In the genomic region with DNA sequence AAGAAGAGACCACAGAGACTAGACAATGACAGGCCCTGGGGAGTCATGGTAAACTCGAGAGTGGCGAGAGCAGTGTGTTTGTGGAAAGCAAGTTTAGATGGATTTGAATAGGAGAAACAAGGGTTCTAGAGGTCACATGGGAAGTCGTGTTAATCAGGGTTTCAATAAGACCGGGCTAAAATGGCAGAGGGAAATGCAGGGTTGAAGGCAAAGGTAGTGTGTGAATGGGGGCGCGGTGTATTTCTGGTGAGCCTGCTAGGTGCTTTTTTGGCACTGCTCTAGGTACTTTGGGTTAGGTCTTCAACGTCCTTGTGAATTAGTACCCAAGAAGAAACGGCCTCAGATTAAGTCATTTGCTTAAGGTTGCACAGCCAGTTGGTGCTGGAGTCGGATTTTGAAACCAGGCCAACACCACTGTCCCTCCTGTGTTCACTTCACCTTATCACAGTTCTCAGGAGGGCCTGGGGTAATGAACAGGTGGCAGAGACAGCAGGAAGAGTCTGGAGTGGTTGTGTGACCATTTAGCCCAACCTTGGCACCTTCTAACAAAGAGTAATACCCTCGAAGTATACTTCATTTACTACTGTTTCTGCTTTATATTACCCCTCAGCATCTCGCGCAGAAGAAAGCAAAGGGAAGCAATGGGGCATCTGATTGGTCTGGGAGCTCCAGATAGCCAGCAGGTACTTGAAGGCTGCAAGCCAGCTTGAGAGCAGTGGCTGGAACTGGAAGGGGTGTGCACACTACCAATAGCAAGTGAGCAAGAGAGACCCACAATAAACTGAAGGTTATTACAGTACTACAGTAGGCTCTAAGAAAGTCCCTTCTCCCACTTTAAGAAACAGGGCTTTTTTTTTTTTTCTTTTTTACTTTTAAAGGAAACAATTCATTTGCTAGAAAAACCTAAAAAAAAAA, we compare ENCODE assay signal across 18 cellular contexts. TPM values are rescaled to one million over a fixed set of nuclear protein-coding genes. Genes with fewer than 3 reads are reported as not detected.
DNase-seq lines count a peak whose midpoint lies in the region; ATAC-seq and TF ChIP-seq lines count a peak whose summit lies in the region.
"Had no signal": no experiment of that assay in that cellular context is flagged by ENCODE, and none has a peak within 500 bp of the region (broad histone marks: within the 10 kb centered on the region; RNA-seq: fewer than 3 reads in every experiment).

No MANE protein-coding gene starts in this region.

- no peak for DNase-seq in CD4-positive, alpha-beta memory T cell
- DNase-seq in GM12865 (ENCODE audit: low read depth) (peak; percentile 7), RWPE2 (ENCODE audit: low spot score) (no peak), left lung (no peak), GOT3 (lab: John Stamatoyannopoulos, UW) (no peak), kidney glomerular epithelial cell (lab: John Stamatoyannopoulos, UW) (no peak), mucosa of gallbladder (ENCODE audit: low spot score) (no peak), WERI-Rb-1 (no peak)
- DNase-seq: activated T-cell treated with anti-CD3 and anti-CD28 coated beads for 4 hours, foreskin keratinocyte, kidney, natural killer cell, SHP77 treated with DMSO at 0.1 percent for 48 hours had no signal

- no peaks in the 10 kb centered on the region for H3K9me3 Mint-ChIP-seq in CD4-positive, alpha-beta memory T cell
- H3K9me3 Mint-ChIP-seq: natural killer cell had no signal

- peaks cover 4% of the 10 kb centered on the region for H3K36me3 ChIP-seq in CD4-positive, alpha-beta memory T cell (ENCODE audit: insufficient read depth, low read length)
- H3K36me3 ChIP-seq in RWPE2 (ENCODE audit: low read depth): peaks cover 24% of the 10 kb centered on the region
- H3K36me3 ChIP-seq in left lung: peaks cover 0 to 19% of the 10 kb centered on the region in 2 donors
- H3K36me3 ChIP-seq in WERI-Rb-1: peaks cover 14% of the 10 kb centered on the region

- H3K27ac Mint-ChIP-seq in CD4-positive, alpha-beta memory T cell: peak overlapping the region in 5 of 7 donors; percentile 0 to 72 (median 22)

- POLR2A ChIA-PET in CD4-positive, alpha-beta memory T cell (lab: Charles Lee; ENCODE audit: partially characterized antibody): no interaction called here

- H3K27ac ChIP-seq in CD4-positive, alpha-beta memory T cell (ENCODE audit: low read depth, low read length): no peak overlapping the region
- no peak overlapping the region for H3K27ac ChIP-seq in RWPE2 (ENCODE audit: poor library complexity, severe bottlenecking)
- H3K27ac ChIP-seq in left lung: no peak overlapping the region
- H3K27ac ChIP-seq in WERI-Rb-1: no peak overlapping the region
- H3K27ac ChIP-seq: foreskin keratinocyte, KMS-11, suprapubic skin had no signal

- H3K27me3 Mint-ChIP-seq in CD4-positive, alpha-beta memory T cell: no peaks in the 10 kb centered on the region

- H3K27me3 ChIP-seq in CD4-positive, alpha-beta memory T cell (ENCODE audit: insufficient read depth, low read length): no peaks in the 10 kb centered on the region
- H3K27me3 ChIP-seq in RWPE2 (ENCODE audit: insufficient read depth, poor library complexity, severe bottlenecking) (no peaks in the 10 kb centered on the region), left lung (no peaks in the 10 kb centered on the region), WERI-Rb-1 (ENCODE audit: insufficient read depth, low read depth, severe bottlenecking) (no peaks in the 10 kb centered on the region)
- H3K27me3 ChIP-seq: dorsolateral prefrontal cortex, foreskin keratinocyte, suprapubic skin had no signal

- H3K4me3 ChIP-seq in CD4-positive, alpha-beta memory T cell (ENCODE audit: low read length in 2 of 2): no peak overlapping the region
- H3K4me3 ChIP-seq in GM12865 (ENCODE audit: low read depth, low read length) (no peak overlapping the region), RWPE2 (ENCODE audit: severe bottlenecking) (no peak overlapping the region), left lung (no peak overlapping the region), WERI-Rb-1 (ENCODE audit: low read depth, low read length) (no peak overlapping the region)
- H3K4me3 ChIP-seq: dorsolateral prefrontal cortex, suprapubic skin had no signal

- TF ChIP-seq CTCF in GM12865 (IDR thresholded peaks at IDR 0.05; ENCODE audit: insufficient read depth, low read depth, low read length, missing control alignments) (no peak), RWPE2 (IDR thresholded peaks at IDR 0.05; ENCODE audit: poor library complexity, severe bottlenecking) (no peak), left lung (IDR thresholded peaks at IDR 0.05) (no peak), WERI-Rb-1 (IDR thresholded peaks at IDR 0.05; ENCODE audit: low read depth, low read length) (no peak)

- peaks cover 11 to 18% of the 10 kb centered on the region in 2 donors for H3K36me3 Mint-ChIP-seq in CD4-positive, alpha-beta memory T cell

- H3K4me1 ChIP-seq in CD4-positive, alpha-beta memory T cell (ENCODE audit: insufficient read depth, low read length): no peaks in the 10 kb centered on the region
- H3K4me1 ChIP-seq in RWPE2 (ENCODE audit: insufficient read depth, poor library complexity, severe bottlenecking) (no peaks in the 10 kb centered on the region), left lung (peaks cover 0 to 10% of the 10 kb centered on the region in 2 donors)
- H3K4me1 ChIP-seq: foreskin keratinocyte, suprapubic skin had no signal

- peak; percentile 31; the same call in 2 of the 3 replicates for ATAC-seq in RWPE2 (ENCODE audit: low read depth)
- ATAC-seq in left lung: peak; percentile 58
- ATAC-seq: foreskin keratinocyte, natural killer cell, sciatic nerve had no signal

- CTCF ChIA-PET in CD4-positive, alpha-beta memory T cell (lab: Charles Lee; ENCODE audit: partially characterized antibody): interaction anchor here (1.3 kb wide), 1 partner anchor 62 kb away, joined by 3 read pairs; no protein-coding TSS in a partner anchor

- H3K4me3 Mint-ChIP-seq in CD4-positive, alpha-beta memory T cell: no peak overlapping the region
- H3K4me3 Mint-ChIP-seq: CD14-positive monocyte, natural killer cell had no signal

- peaks cover 0 to 5% (median 3%) of the 10 kb centered on the region in 4 donors for H3K4me1 Mint-ChIP-seq in CD4-positive, alpha-beta memory T cell

- intact Hi-C loops in CD4-positive, alpha-beta memory T cell (cut with micrococcal nuclease): no loop called here
- intact Hi-C loops in left lung (cut with DNase I): loop anchor here in 1 of 2 donors (10.0 kb wide), 1 partner anchor 185 kb away; no protein-coding TSS in a partner anchor

- no peaks in the 10 kb centered on the region for H3K9me3 ChIP-seq in CD4-positive, alpha-beta memory T cell (ENCODE audit: control insufficient read depth in 1 of 2, low read length in 2 of 2)
- no peaks in the 10 kb centered on the region for H3K9me3 ChIP-seq in RWPE2 (ENCODE audit: severe bottlenecking)
- no peaks in the 10 kb centered on the region for H3K9me3 ChIP-seq in left lung
- no peaks in the 10 kb centered on the region for H3K9me3 ChIP-seq in WERI-Rb-1 (ENCODE audit: severe bottlenecking)
- H3K9me3 ChIP-seq: suprapubic skin had no signal

RNA-seq across cellular contexts. Expression of a gene that starts 33.4 kb away (rescaled TPM):
- total RNA-seq in CD4-positive, alpha-beta memory T cell: 1 to 10 TPM; 3.2 to 3.6 TPM
- polyA plus RNA-seq in CD4-positive, alpha-beta memory T cell: 1 to 10 TPM in 1 of 2 donors, under 1 TPM in 1; 0.14 to 2.3 TPM
- total RNA-seq in left lung (1 to 10 TPM; 2.4 to 4.5 TPM), mucosa of gallbladder (4.9 TPM)
